24 cellular contexts compared by ENCODE assay signal in genomic region chr11:2983908-2984307, GRCh38. TPM values are rescaled to one million over a fixed set of nuclear protein-coding genes. Genes with fewer than 3 reads are reported as not detected.
A peak's percentile ranks its signal among the peaks of the same experiment; 100 is the strongest.
DNase-seq lines count a peak whose midpoint lies in the region; ATAC-seq, FAIRE-seq and TF ChIP-seq lines count a peak whose summit lies in the region.
"Had no signal": no experiment of that assay in that cellular context is flagged by ENCODE, and none has a peak within 500 bp of the region (broad histone marks: within the 10 kb centered on the region; RNA-seq: fewer than 3 reads in every experiment).

No MANE protein-coding gene starts in this region.

- H3K36me3 ChIP-seq in KMS-11 (ENCODE audit: insufficient read depth) (peaks cover 6% of the 10 kb centered on the region), trophoblast cell (ENCODE audit: control insufficient read depth in 1 of 2, insufficient read depth in 2 of 2, low read length in 2 of 2) (peaks cover 4 to 8% of the 10 kb centered on the region in 2 experiments)
- H3K36me3 ChIP-seq: prostate gland had no signal

- ATAC-seq in activated T-cell treated with anti-CD3 and anti-CD28 coated beads, Interleukin-2, amount 50 U/mL, for 72 hours (replicated peaks in 1 of 2), result no peak
- no peak for ATAC-seq in activated T-cell treated with anti-CD3 and anti-CD28 coated beads, Interleukin-2, amount 50 U/mL, for 4 hours
- no peak for ATAC-seq in activated naive CD8-positive, alpha-beta T cell treated with anti-CD3 and anti-CD28 coated beads, Interleukin-2, amount 10 ng/mL, durations not matched to agents 7 days and 5 days (ENCODE audit: low read depth)
- ATAC-seq in HG03457 (IDR thresholded peaks at IDR 0.05; ENCODE audit: unreplicated experiment), result no peak
- ATAC-seq: activated naive CD4-positive, alpha-beta T cell treated with anti-CD3 and anti-CD28 coated beads, Interleukin-2, amount 50 U/mL, for 72 hours; lower lobe of right lung; mucosa of descending colon; upper lobe of right lung had no signal

- WGBS in trophoblast cell (ENCODE audit: extremely low coverage, insufficient coverage, insufficient read length), result no CpG with 5 or more reads among the region's 4 CpGs

- H4K20me1 ChIP-seq in KMS-11 (ENCODE audit: insufficient read depth), result peaks cover 65% of the 10 kb centered on the region

- no peak overlapping the region for H2BK12ac ChIP-seq in trophoblast cell (ENCODE audit: low read length)

- no peaks in the 10 kb centered on the region for H3K27me3 ChIP-seq in KMS-11 (ENCODE audit: insufficient read depth, low read depth)
- no peaks in the 10 kb centered on the region for H3K27me3 ChIP-seq in trophoblast cell (ENCODE audit: insufficient read depth, low read length)
- H3K27me3 ChIP-seq: BLaER1 treated with 17β-estradiol and CSF1 and Interleukin-3, amounts not matched to agents 10 nM and 100 nM; dorsolateral prefrontal cortex; SJCRH30; upper lobe of right lung had no signal

- H3K4ac ChIP-seq in trophoblast cell (ENCODE audit: low read depth, low read length), result peak overlapping the region; percentile 95

- H4K12ac ChIP-seq in trophoblast cell (ENCODE audit: low read depth, low read length), result no peak overlapping the region

- TF ChIP-seq CTCF in KMS-11 (conservative IDR thresholded peaks at IDR 0.05; ENCODE audit: low read depth, low read length), result no peak

- H3K36me3 Mint-ChIP-seq in activated T-cell treated with anti-CD3 and anti-CD28 coated beads, Interleukin-2, amount 50 U/mL, for 72 hours (ENCODE audit: insufficient read depth in 2 of 2), result peaks cover 16 to 42% of the 10 kb centered on the region in 2 donors
- H3K36me3 Mint-ChIP-seq in activated T-cell treated with anti-CD3 and anti-CD28 coated beads, Interleukin-2, amount 50 U/mL, for 4 hours (ENCODE audit: insufficient read depth), result peaks cover 13% of the 10 kb centered on the region
- H3K36me3 Mint-ChIP-seq in activated naive CD8-positive, alpha-beta T cell treated with anti-CD3 and anti-CD28 coated beads, Interleukin-2, amount 10 ng/mL, durations not matched to agents 7 days and 5 days, result peaks cover 27% of the 10 kb centered on the region

- H3K23ac ChIP-seq in trophoblast cell (ENCODE audit: low read length), result no peak overlapping the region

- H3K27ac ChIP-seq in KMS-11 (no peak overlapping the region), trophoblast cell (ENCODE audit: low read depth, low read length) (no peak overlapping the region)
- H3K27ac ChIP-seq: BLaER1 treated with 17β-estradiol and CSF1 and Interleukin-3, amounts not matched to agents 10 nM and 100 nM; lower lobe of right lung; prostate gland; SJCRH30; upper lobe of right lung had no signal

- H3K18ac ChIP-seq in trophoblast cell (ENCODE audit: low read length), result no peak overlapping the region

- H3K4me1 Mint-ChIP-seq in activated T-cell treated with anti-CD3 and anti-CD28 coated beads, Interleukin-2, amount 50 U/mL, for 72 hours (ENCODE audit: low read depth), result peaks cover 77% of the 10 kb centered on the region
- peaks cover 59% of the 10 kb centered on the region for H3K4me1 Mint-ChIP-seq in activated T-cell treated with anti-CD3 and anti-CD28 coated beads, Interleukin-2, amount 50 U/mL, for 4 hours (ENCODE audit: low read depth)
- H3K4me1 Mint-ChIP-seq in activated naive CD8-positive, alpha-beta T cell treated with anti-CD3 and anti-CD28 coated beads, Interleukin-2, amount 10 ng/mL, durations not matched to agents 7 days and 5 days, result peaks cover 43% of the 10 kb centered on the region

- peak overlapping the region; percentile 52 to 62 for H3K4me3 Mint-ChIP-seq in activated T-cell treated with anti-CD3 and anti-CD28 coated beads, Interleukin-2, amount 50 U/mL, for 72 hours
- no peak overlapping the region for H3K4me3 Mint-ChIP-seq in activated T-cell treated with anti-CD3 and anti-CD28 coated beads, Interleukin-2, amount 50 U/mL, for 4 hours
- peak overlapping the region; percentile 14 for H3K4me3 Mint-ChIP-seq in activated naive CD8-positive, alpha-beta T cell treated with anti-CD3 and anti-CD28 coated beads, Interleukin-2, amount 10 ng/mL, durations not matched to agents 7 days and 5 days

- peaks cover 0 to 2% of the 10 kb centered on the region in 2 donors for H3K9me3 Mint-ChIP-seq in activated T-cell treated with anti-CD3 and anti-CD28 coated beads, Interleukin-2, amount 50 U/mL, for 72 hours
- no peaks in the 10 kb centered on the region for H3K9me3 Mint-ChIP-seq in activated T-cell treated with anti-CD3 and anti-CD28 coated beads, Interleukin-2, amount 50 U/mL, for 4 hours
- no peaks in the 10 kb centered on the region for H3K9me3 Mint-ChIP-seq in activated naive CD8-positive, alpha-beta T cell treated with anti-CD3 and anti-CD28 coated beads, Interleukin-2, amount 10 ng/mL, durations not matched to agents 7 days and 5 days
- H3K9me3 Mint-ChIP-seq: activated naive CD4-positive, alpha-beta T cell treated with anti-CD3 and anti-CD28 coated beads, Interleukin-2, amount 50 U/mL, for 72 hours had no signal

- DNase-seq in activated T-cell treated with anti-CD3 and anti-CD28 coated beads, Interleukin-2, amount 50 U/mL, for 72 hours, result no peak
- DNase-seq in activated T-cell treated with anti-CD3 and anti-CD28 coated beads, Interleukin-2, amount 50 U/mL, for 4 hours, result no peak
- no peak for DNase-seq in activated naive CD8-positive, alpha-beta T cell treated with anti-CD3 and anti-CD28 coated beads, Interleukin-2, amount 10 ng/mL, durations not matched to agents 7 days and 5 days
- DNase-seq in trophoblast cell (no peak), HTR-8/SVneo (ENCODE audit: insufficient read length, low spot score) (no peak)
- no peak for DNase-seq in stimulated activated CD4-positive, alpha-beta T cell treated with anti-CD3 and anti-CD28 coated beads, Interleukin-1b, Interleukin-23, amount 100 ng/mL, for 48 hours
- DNase-seq: activated T-cell treated with anti-CD3 and anti-CD28 coated beads for 4 hours, cerebellar nuclear complex, dorsolateral prefrontal cortex, IMR-90, kidney glomerular epithelial cell, lower lobe of right lung, mucosa of descending colon, NCI-H1105 treated with DMSO at 0.1 percent for 48 hours, NCI-H2029 treated with DMSO at 0.1 percent for 48 hours, NCI-H226, NCI-H748 treated with DMSO at 0.1 percent for 48 hours, SJCRH30, upper lobe of right lung had no signal

- no peak overlapping the region for H4K8ac ChIP-seq in trophoblast cell (ENCODE audit: low read depth, low read length)

- no peak overlapping the region for H2BK120ac ChIP-seq in trophoblast cell (ENCODE audit: insufficient read depth, low read length, poor library complexity)

- no peaks in the 10 kb centered on the region for H3K27me3 Mint-ChIP-seq in activated T-cell treated with anti-CD3 and anti-CD28 coated beads, Interleukin-2, amount 50 U/mL, for 72 hours (ENCODE audit: low read depth)
- H3K27me3 Mint-ChIP-seq in activated T-cell treated with anti-CD3 and anti-CD28 coated beads, Interleukin-2, amount 50 U/mL, for 4 hours (ENCODE audit: low read depth), result no peaks in the 10 kb centered on the region
- no peaks in the 10 kb centered on the region for H3K27me3 Mint-ChIP-seq in activated naive CD8-positive, alpha-beta T cell treated with anti-CD3 and anti-CD28 coated beads, Interleukin-2, amount 10 ng/mL, durations not matched to agents 7 days and 5 days

- no peak overlapping the region for H3K14ac ChIP-seq in trophoblast cell (ENCODE audit: low read length)

- H3K4me2 ChIP-seq in KMS-11 (peak overlapping the region; percentile 0; the same call in 1 of the 2 replicates), trophoblast cell (ENCODE audit: low read length) (no peak overlapping the region)
- H3K4me2 ChIP-seq: BLaER1 treated with 17β-estradiol and CSF1 and Interleukin-3, amounts not matched to agents 10 nM and 100 nM had no signal

- peaks cover 100% of the 10 kb centered on the region for H3K79me2 ChIP-seq in KMS-11 (ENCODE audit: insufficient read depth, low read depth)
- H3K79me2 ChIP-seq in trophoblast cell (ENCODE audit: control insufficient read depth, insufficient read depth, low read length, poor library complexity), result peaks cover 26% of the 10 kb centered on the region

- H3K9ac ChIP-seq in KMS-11, result no peak overlapping the region
- no peak overlapping the region for H3K9ac ChIP-seq in trophoblast cell (ENCODE audit: low read length)

- H4K91ac ChIP-seq in trophoblast cell (ENCODE audit: low read depth, low read length), result no peak overlapping the region

- no peak overlapping the region for H2AK5ac ChIP-seq in trophoblast cell (ENCODE audit: low read length)

- no peak overlapping the region for H3K4me3 ChIP-seq in KMS-11 (IDR thresholded peaks at IDR 0.05; ENCODE audit: insufficient read depth, low read depth, low read length)
- no peak overlapping the region for H3K4me3 ChIP-seq in trophoblast cell (ENCODE audit: low read depth, low read length)
- H3K4me3 ChIP-seq: BLaER1 treated with 17β-estradiol and CSF1 and Interleukin-3, amounts not matched to agents 10 nM and 100 nM; dorsolateral prefrontal cortex; lower lobe of right lung; mucosa of descending colon; prostate gland; SJCRH30; upper lobe of right lung had no signal

- FAIRE-seq in HTR-8/SVneo (lab: Jason Lieb, UNC), result no peak

- no peaks in the 10 kb centered on the region for H3K9me3 ChIP-seq in trophoblast cell (ENCODE audit: insufficient read depth, low read depth, low read length)
- H3K9me3 ChIP-seq: BLaER1 treated with 17β-estradiol and CSF1 and Interleukin-3, amounts not matched to agents 10 nM and 100 nM; lower lobe of right lung; mucosa of descending colon; prostate gland; SJCRH30; upper lobe of right lung had no signal

- no peak overlapping the region for H2BK5ac ChIP-seq in trophoblast cell (ENCODE audit: low read depth, low read length, poor library complexity)

- H3K4me1 ChIP-seq in KMS-11 (ENCODE audit: low read depth, poor library complexity, severe bottlenecking) (peaks cover 90% of the 10 kb centered on the region), trophoblast cell (ENCODE audit: control insufficient read depth in 1 of 2, insufficient read depth in 2 of 2, low read length in 2 of 2) (no peaks in the 10 kb centered on the region)

- POLR2A ChIA-PET in activated naive CD8-positive, alpha-beta T cell treated with anti-CD3 and anti-CD28 coated beads, Interleukin-2, amount 10 ng/mL, durations not matched to agents 7 days and 5 days (lab: Charles Lee), result interaction anchor here (0.7 kb wide), 2 partner anchors 8 to 10 kb away, joined by 4 to 5 read pairs; partner anchors contain the start of gene NAP1L4

- H3K79me1 ChIP-seq in trophoblast cell (ENCODE audit: low read length), result no peaks in the 10 kb centered on the region

- H3K27ac Mint-ChIP-seq in activated T-cell treated with anti-CD3 and anti-CD28 coated beads, Interleukin-2, amount 50 U/mL, for 72 hours, result peak overlapping the region; percentile 80
- H3K27ac Mint-ChIP-seq in activated naive CD8-positive, alpha-beta T cell treated with anti-CD3 and anti-CD28 coated beads, Interleukin-2, amount 10 ng/mL, durations not matched to agents 7 days and 5 days, result no peak overlapping the region

- H2AFZ ChIP-seq in KMS-11 (ENCODE audit: low read depth) (no peak overlapping the region), trophoblast cell (ENCODE audit: insufficient read depth, low read length, poor library complexity) (no peak overlapping the region)

RNA-seq across cellular contexts. Expression of gene NAP1L4, which starts 8.2 kb away (rescaled TPM):
- 100 to 1,000 TPM; 421 to 504 TPM for total RNA-seq in activated T-cell treated with anti-CD3 and anti-CD28 coated beads, Interleukin-2, amount 50 U/mL, for 72 hours
- total RNA-seq in activated T-cell treated with anti-CD3 and anti-CD28 coated beads, Interleukin-2, amount 50 U/mL, for 4 hours, result 100 to 1,000 TPM; 194 to 201 (median 199) TPM
- total RNA-seq in activated naive CD8-positive, alpha-beta T cell treated with anti-CD3 and anti-CD28 coated beads, Interleukin-2, amount 10 ng/mL, durations not matched to agents 7 days and 5 days, result 100 to 1,000 TPM; 346 to 363 TPM
- 108 and 120 TPM in 2 replicates for polyA plus RNA-seq in trophoblast cell (2013)

RNA-seq across cellular contexts. Expression of gene PHLDA2, which starts 54.7 kb away (rescaled TPM):
- 10 to 100 TPM in 1 of 2 donors, 1 to 10 TPM in 1; 3.4 to 12.3 TPM for total RNA-seq in activated T-cell treated with anti-CD3 and anti-CD28 coated beads, Interleukin-2, amount 50 U/mL, for 72 hours
- total RNA-seq in activated T-cell treated with anti-CD3 and anti-CD28 coated beads, Interleukin-2, amount 50 U/mL, for 4 hours, result 10 to 100 TPM in 1 of 3 donors, 1 to 10 TPM in 2; 6.9 to 11.0 (median 8.6) TPM
- under 1 TPM; 0.55 to 0.65 TPM for total RNA-seq in activated naive CD8-positive, alpha-beta T cell treated with anti-CD3 and anti-CD28 coated beads, Interleukin-2, amount 10 ng/mL, durations not matched to agents 7 days and 5 days
- polyA plus RNA-seq in trophoblast cell (2013), result 252 and 269 TPM in 2 replicates
- total RNA-seq: SJCRH30 had no signal
